In genomic region chr3:153161714-153162512, GRCh38 we compare ENCODE assay signal across 1 cellular context.
TF ChIP-seq lines count a peak whose summit lies in the region.

Gene RAP2B, plus strand, starts transcription at chr3:153162226. Its CDS starts 468 bp downstream, at chr3:153162694.

TF ChIP-seq in K562, 482 proteins besides CTCF, POLR2A, EP300 and RAD21 (continued from another document and continues in another):
- TF ChIP-seq, protein P1, sequence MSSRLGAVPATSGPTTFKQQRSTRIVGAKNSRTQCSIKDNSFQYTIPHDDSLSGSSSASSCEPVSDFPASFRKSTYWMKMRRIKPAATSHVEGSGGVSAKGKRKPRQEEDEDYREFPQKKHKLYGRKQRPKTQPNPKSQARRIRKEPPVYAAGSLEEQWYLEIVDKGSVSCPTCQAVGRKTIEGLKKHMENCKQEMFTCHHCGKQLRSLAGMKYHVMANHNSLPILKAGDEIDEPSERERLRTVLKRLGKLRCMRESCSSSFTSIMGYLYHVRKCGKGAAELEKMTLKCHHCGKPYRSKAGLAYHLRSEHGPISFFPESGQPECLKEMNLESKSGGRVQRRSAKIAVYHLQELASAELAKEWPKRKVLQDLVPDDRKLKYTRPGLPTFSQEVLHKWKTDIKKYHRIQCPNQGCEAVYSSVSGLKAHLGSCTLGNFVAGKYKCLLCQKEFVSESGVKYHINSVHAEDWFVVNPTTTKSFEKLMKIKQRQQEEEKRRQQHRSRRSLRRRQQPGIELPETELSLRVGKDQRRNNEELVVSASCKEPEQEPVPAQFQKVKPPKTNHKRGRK (tag; IDR thresholded peaks at IDR 0.05) = no peak
- no peak for TF ChIP-seq RBM39 (optimal IDR thresholded peaks at IDR 0.05; ENCODE audit: low read depth, low read length)
- TF ChIP-seq, protein P2, sequence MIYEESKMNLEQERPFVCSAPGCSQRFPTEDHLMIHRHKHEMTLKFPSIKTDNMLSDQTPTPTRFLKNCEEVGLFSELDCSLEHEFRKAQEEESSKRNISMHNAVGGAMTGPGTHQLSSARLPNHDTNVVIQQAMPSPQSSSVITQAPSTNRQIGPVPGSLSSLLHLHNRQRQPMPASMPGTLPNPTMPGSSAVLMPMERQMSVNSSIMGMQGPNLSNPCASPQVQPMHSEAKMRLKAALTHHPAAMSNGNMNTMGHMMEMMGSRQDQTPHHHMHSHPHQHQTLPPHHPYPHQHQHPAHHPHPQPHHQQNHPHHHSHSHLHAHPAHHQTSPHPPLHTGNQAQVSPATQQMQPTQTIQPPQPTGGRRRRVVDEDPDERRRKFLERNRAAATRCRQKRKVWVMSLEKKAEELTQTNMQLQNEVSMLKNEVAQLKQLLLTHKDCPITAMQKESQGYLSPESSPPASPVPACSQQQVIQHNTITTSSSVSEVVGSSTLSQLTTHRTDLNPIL (CRISPR knock-in tag; IDR thresholded peaks at IDR 0.05) = no peak
- TF ChIP-seq ZKSCAN1 (IDR thresholded peaks at IDR 0.05; ENCODE audit: low read depth, low read length) = 0 out of 2 replicates have a peak, but pooled peaks have one; percentile 4
- peak; percentile 91 for TF ChIP-seq L3MBTL2 (IDR thresholded peaks at IDR 0.05)
- TF ChIP-seq MEF2D (tag; conservative IDR thresholded peaks at IDR 0.05; ENCODE audit: low read depth) = no peak
- TF ChIP-seq ILK (tag; IDR thresholded peaks at IDR 0.05; ENCODE audit: borderline replicate concordance, low read depth) = no peak
- TF ChIP-seq CTCFL (IDR thresholded peaks at IDR 0.05; ENCODE audit: borderline replicate concordance, insufficient read depth, low read depth, low read length, poor library complexity, severe bottlenecking) = no peak
- TF ChIP-seq NFIX (CRISPR knock-in tag; IDR thresholded peaks at IDR 0.05; ENCODE audit: low read depth) = no peak
- TF ChIP-seq MTF1 (CRISPR knock-in tag; IDR thresholded peaks at IDR 0.05; ENCODE audit: borderline replicate concordance) = no peak
- TF ChIP-seq MTA3 (IDR thresholded peaks at IDR 0.05; ENCODE audit: borderline replicate concordance) = peak; percentile 78
- TF ChIP-seq ARID1B (IDR thresholded peaks at IDR 0.05) = no peak
- TF ChIP-seq TAF9B (IDR thresholded peaks at IDR 0.05; ENCODE audit: partially characterized antibody) = no peak
- peak; percentile 40; the same call in 1 of the 2 replicates for TF ChIP-seq ZBTB9 (CRISPR knock-in tag; IDR thresholded peaks at IDR 0.05)
- TF ChIP-seq MIER1 (IDR thresholded peaks at IDR 0.05; ENCODE audit: low read depth) = no peak
- TF ChIP-seq, protein P3, sequence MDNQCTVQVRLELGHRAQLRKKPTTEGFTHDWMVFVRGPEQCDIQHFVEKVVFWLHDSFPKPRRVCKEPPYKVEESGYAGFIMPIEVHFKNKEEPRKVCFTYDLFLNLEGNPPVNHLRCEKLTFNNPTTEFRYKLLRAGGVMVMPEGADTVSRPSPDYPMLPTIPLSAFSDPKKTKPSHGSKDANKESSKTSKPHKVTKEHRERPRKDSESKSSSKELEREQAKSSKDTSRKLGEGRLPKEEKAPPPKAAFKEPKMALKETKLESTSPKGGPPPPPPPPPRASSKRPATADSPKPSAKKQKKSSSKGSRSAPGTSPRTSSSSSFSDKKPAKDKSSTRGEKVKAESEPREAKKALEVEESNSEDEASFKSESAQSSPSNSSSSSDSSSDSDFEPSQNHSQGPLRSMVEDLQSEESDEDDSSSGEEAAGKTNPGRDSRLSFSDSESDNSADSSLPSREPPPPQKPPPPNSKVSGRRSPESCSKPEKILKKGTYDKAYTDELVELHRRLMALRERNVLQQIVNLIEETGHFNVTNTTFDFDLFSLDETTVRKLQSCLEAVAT (IDR thresholded peaks at IDR 0.05) = no peak
- no peak for TF ChIP-seq TRIM24 (IDR thresholded peaks at IDR 0.05)
- TF ChIP-seq ZNF740 (CRISPR knock-in tag; IDR thresholded peaks at IDR 0.05) = 0 out of 2 replicates have a peak, but pooled peaks have one; percentile 19
- no peak for TF ChIP-seq ZNF740 (tag; IDR thresholded peaks at IDR 0.05)
- TF ChIP-seq RFX7 (CRISPR knock-in tag; IDR thresholded peaks at IDR 0.05) = no peak
- TF ChIP-seq TCFL5 (CRISPR knock-in tag; conservative IDR thresholded peaks at IDR 0.05) = no peak
- no peak for TF ChIP-seq TSHZ1 (CRISPR knock-in tag; IDR thresholded peaks at IDR 0.05)
- TF ChIP-seq THRB (CRISPR knock-in tag; conservative IDR thresholded peaks at IDR 0.05) = no peak
- TF ChIP-seq, protein P4, sequence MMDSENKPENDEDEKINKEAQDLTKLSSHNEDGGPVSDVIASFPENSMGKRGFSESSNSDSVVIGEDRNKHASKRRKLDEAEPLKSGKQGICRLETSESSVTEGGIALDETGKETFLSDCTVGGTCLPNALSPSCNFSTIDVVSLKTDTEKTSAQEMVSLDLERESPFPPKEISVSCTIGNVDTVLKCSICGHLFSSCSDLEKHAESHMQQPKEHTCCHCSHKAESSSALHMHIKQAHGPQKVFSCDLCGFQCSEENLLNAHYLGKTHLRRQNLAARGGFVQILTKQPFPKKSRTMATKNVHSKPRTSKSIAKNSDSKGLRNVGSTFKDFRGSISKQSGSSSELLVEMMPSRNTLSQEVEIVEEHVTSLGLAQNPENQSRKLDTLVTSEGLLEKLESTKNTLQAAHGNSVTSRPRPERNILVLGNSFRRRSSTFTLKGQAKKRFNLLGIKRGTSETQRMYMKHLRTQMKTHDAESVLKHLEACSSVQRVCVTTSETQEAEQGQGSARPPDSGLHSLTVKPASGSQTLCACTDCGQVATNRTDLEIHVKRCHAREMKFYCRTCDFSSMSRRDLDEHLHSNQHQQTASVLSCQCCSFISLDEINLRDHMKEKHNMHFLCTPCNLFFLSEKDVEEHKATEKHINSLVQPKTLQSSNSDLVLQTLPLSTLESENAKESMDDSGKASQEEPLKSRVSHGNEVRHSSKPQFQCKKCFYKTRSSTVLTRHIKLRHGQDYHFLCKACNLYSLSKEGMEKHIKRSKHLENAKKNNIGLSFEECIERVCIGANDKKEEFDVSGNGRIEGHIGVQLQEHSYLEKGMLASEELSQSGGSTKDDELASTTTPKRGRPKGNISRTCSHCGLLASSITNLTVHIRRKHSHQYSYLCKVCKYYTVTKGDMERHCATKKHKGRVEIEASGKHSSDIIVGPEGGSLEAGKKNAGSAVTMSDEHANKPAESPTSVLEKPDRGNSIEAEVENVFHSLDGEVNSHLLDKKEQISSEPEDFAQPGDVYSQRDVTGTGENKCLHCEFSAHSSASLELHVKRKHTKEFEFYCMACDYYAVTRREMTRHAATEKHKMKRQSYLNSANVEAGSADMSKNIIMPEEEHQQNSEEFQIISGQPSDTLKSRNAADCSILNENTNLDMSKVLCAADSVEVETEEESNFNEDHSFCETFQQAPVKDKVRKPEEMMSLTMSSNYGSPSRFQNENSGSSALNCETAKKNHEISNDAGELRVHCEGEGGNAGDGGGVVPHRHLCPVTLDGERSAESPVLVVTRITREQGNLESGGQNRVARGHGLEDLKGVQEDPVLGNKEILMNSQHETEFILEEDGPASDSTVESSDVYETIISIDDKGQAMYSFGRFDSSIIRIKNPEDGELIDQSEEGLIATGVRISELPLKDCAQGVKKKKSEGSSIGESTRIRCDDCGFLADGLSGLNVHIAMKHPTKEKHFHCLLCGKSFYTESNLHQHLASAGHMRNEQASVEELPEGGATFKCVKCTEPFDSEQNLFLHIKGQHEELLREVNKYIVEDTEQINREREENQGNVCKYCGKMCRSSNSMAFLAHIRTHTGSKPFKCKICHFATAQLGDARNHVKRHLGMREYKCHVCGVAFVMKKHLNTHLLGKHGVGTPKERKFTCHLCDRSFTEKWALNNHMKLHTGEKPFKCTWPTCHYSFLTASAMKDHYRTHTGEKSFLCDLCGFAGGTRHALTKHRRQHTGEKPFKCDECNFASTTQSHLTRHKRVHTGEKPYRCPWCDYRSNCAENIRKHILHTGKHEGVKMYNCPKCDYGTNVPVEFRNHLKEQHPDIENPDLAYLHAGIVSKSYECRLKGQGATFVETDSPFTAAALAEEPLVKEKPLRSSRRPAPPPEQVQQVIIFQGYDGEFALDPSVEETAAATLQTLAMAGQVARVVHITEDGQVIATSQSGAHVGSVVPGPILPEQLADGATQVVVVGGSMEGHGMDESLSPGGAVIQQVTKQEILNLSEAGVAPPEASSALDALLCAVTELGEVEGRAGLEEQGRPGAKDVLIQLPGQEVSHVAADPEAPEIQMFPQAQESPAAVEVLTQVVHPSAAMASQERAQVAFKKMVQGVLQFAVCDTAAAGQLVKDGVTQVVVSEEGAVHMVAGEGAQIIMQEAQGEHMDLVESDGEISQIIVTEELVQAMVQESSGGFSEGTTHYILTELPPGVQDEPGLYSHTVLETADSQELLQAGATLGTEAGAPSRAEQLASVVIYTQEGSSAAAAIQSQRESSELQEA (IDR thresholded peaks at IDR 0.05; ENCODE audit: low read depth) = no peak
- 0 out of 2 replicates have a peak, but pooled peaks have one; percentile 21 for TF ChIP-seq ZNF384 (IDR thresholded peaks at IDR 0.05; ENCODE audit: low read depth, low read length)
